9 cellular contexts compared by ENCODE assay signal in genomic region chr20:31663838-31664695, GRCh38. TPM values are rescaled to one million over a fixed set of nuclear protein-coding genes. Genes with fewer than 3 reads are reported as not detected.
A peak's percentile ranks its signal among the peaks of the same experiment; 100 is the strongest.
DNase-seq lines count a peak whose midpoint lies in the region.
"Had no signal": no experiment of that assay in that cellular context is flagged by ENCODE, and none has a peak within 500 bp of the region (broad histone marks: within the 10 kb centered on the region; RNA-seq: fewer than 3 reads in every experiment).

No MANE protein-coding gene starts in this region.

- DNase-seq in adipocyte (ENCODE audit: low read depth) (no peak), inferior parietal cortex (ENCODE audit: extremely low spot score) (no peak)
- no peak for DNase-seq in stimulated activated CD4-positive, alpha-beta T cell treated with anti-CD3 and anti-CD28 coated beads, Interleukin-1b, Interleukin-23, amount 100 ng/mL, for 48 hours
- DNase-seq in activated CD8-positive, alpha-beta memory T cell treated with anti-CD3 and anti-CD28 coated beads, Interleukin-2, amount 50 U/mL, for 4 hours = no peak
- no peak for DNase-seq in NK-92 treated with Interleukin-12 subunit alpha and Interleukin-12 subunit beta, amount 100 ng/mL, for 24 hours (lab: John Stamatoyannopoulos, UW)

- peak overlapping the region; percentile 34 for H3K27ac ChIP-seq in ACC112 (ENCODE audit: low read depth, low read length)
- peak overlapping the region; percentile 57 for H3K27ac ChIP-seq in KOPT-K1 (ENCODE audit: low read depth, low read length, poor library complexity, severe bottlenecking)
- peak overlapping the region; percentile 13 for H3K27ac ChIP-seq in mesodermal cell (ENCODE audit: low read depth, low read length, severe bottlenecking)
- H3K27ac ChIP-seq: KMS-11 had no signal

- 81 to 86% methylated on average over 1 to 4 of the region's 11 CpGs for WGBS in mesodermal cell (ENCODE audit: insufficient coverage in 2 of 2), 2 experiments

- H3K4me3 ChIP-seq in ACC112 (ENCODE audit: low read depth, low read length) (no peak overlapping the region), adipocyte (ENCODE audit: low read length) (no peak overlapping the region), mesodermal cell (ENCODE audit: extremely low read depth, insufficient read depth, low read length, poor library complexity, severe bottlenecking) (no peak overlapping the region)

- peak overlapping the region; percentile 65 for H3K9ac ChIP-seq in adipocyte (ENCODE audit: low read length)
- H3K9ac ChIP-seq: KMS-11 had no signal

- H3K27me3 ChIP-seq in ACC112 (ENCODE audit: insufficient read depth, low read length) (no peaks in the 10 kb centered on the region), adipocyte (replicated peaks; ENCODE audit: control insufficient read depth, insufficient read depth, low read length) (no peaks in the 10 kb centered on the region)

- H3K4me1 ChIP-seq in ACC112 (ENCODE audit: control insufficient read depth, insufficient read depth, low read length, unreplicated experiment) (peaks cover 51% of the 10 kb centered on the region), adipocyte (ENCODE audit: control insufficient read depth, insufficient read depth, low read length) (peaks cover 59% of the 10 kb centered on the region), mesodermal cell (ENCODE audit: control insufficient read depth, insufficient read depth, low read length, poor library complexity, severe bottlenecking) (peaks cover 34% of the 10 kb centered on the region)

- H3K9me3 ChIP-seq in KOPT-K1 (ENCODE audit: insufficient read depth, low read length, poor library complexity, severe bottlenecking) (no peaks in the 10 kb centered on the region), adipocyte (ENCODE audit: control insufficient read depth, low read length) (no peaks in the 10 kb centered on the region), mesodermal cell (ENCODE audit: control insufficient read depth, low read length) (no peaks in the 10 kb centered on the region)

- H2AFZ ChIP-seq in ACC112 (ENCODE audit: low read length, unreplicated experiment) = no peak overlapping the region

- H3K36me3 ChIP-seq in ACC112 (ENCODE audit: insufficient read depth, low read length) = peaks cover 15% of the 10 kb centered on the region
- H3K36me3 ChIP-seq in KOPT-K1 (ENCODE audit: insufficient read depth, low read length) = peaks cover 58% of the 10 kb centered on the region
- H3K36me3 ChIP-seq in adipocyte (ENCODE audit: control insufficient read depth, insufficient read depth, low read length, severe bottlenecking) = peaks cover 31% of the 10 kb centered on the region
- peaks cover 36% of the 10 kb centered on the region for H3K36me3 ChIP-seq in mesodermal cell (ENCODE audit: control insufficient read depth, insufficient read depth, low read length)

- H3K79me2 ChIP-seq in ACC112 (ENCODE audit: control insufficient read depth, insufficient read depth, low read length, unreplicated experiment) = peaks cover 21% of the 10 kb centered on the region

RNA-seq across cellular contexts. Expression of gene COX4I2, which starts 26.4 kb away (rescaled TPM):
- polyA plus RNA-seq in mesodermal cell (2013, experiment 1 of 2) = not detected
- not detected for polyA plus RNA-seq in mesodermal cell (2013, experiment 2 of 2)

RNA-seq across cellular contexts. Expression of gene BCL2L1, which starts 58.6 kb away (rescaled TPM):
- 39.7 TPM for polyA plus RNA-seq in mesodermal cell (2013, experiment 1 of 2)
- 34.7 TPM for polyA plus RNA-seq in mesodermal cell (2013, experiment 2 of 2)

RNA-seq across cellular contexts. Expression of gene ID1, which starts 59.0 kb away (rescaled TPM):
- polyA plus RNA-seq in mesodermal cell (2013, experiment 1 of 2) = 455 TPM
- polyA plus RNA-seq in mesodermal cell (2013, experiment 2 of 2) = 320 TPM
